ENCODE assay signal across 6 cellular contexts in the genomic region with DNA sequence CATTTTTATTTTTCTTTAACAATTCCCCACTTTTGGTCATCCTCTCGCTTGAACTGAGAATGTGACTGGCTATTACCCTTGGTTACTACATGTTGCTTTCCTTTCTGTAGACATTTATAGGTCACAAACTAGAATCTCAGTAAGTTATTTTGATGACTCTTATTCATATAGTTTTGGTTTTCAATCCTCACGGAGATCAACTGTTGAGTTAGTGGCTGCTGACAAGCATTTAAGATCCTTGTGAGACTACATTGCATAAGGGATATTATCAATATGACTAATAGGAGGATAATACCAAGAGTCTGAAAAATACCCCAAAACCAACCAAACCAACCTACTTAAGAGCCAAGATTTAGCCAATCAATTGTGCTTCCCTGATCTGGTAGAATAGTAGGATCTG. TPM values are rescaled to one million over a fixed set of nuclear protein-coding genes. Genes with fewer than 3 reads are reported as not detected.
"Had no signal": no experiment of that assay in that cellular context is flagged by ENCODE, and none has a peak within 500 bp of the region (broad histone marks: within the 10 kb centered on the region; RNA-seq: fewer than 3 reads in every experiment).

No MANE protein-coding gene starts in this region.

- DNase-seq: H9, HCEC 1CT, IMR-90 had no signal

- H3K4me2 ChIP-seq: GM23338 had no signal

- H3K27ac Mint-ChIP-seq: GM23338, H9 had no signal

- ATAC-seq: GM23338 had no signal

- H3K4me3 Mint-ChIP-seq: GM23338, H9 had no signal

- H2AFZ ChIP-seq: GM23338 had no signal

- H3K4me3 ChIP-seq: GM23338 had no signal

RNA-seq across cellular contexts. Expression of a gene that starts 16.3 kb away (rescaled TPM):
- total RNA-seq: GM23338, H1, H9, HT-29, IMR-90 had no signal

RNA-seq across cellular contexts. Expression of a gene that starts 50.4 kb away (rescaled TPM):
- total RNA-seq: GM23338, H1, H9, HT-29, IMR-90 had no signal
